In genomic region chr6:136539967-136540366, GRCh38 we compare ENCODE assay signal across 16 cellular contexts.
"Had no signal": no experiment of that assay in that cellular context is flagged by ENCODE, and none has a peak within 500 bp of the region (broad histone marks: within the 10 kb centered on the region; RNA-seq: fewer than 3 reads in every experiment).

No MANE protein-coding gene starts in this region.

- H3K4me1 ChIP-seq: esophagus muscularis mucosa, prostate gland, testis had no signal

- FAIRE-seq: endometrium had no signal

- H3K36me3 ChIP-seq: breast epithelium, esophagus muscularis mucosa, prostate gland had no signal

- H3K27me3 ChIP-seq: breast epithelium, esophagus muscularis mucosa, testis had no signal

- ATAC-seq: activated T-cell treated with anti-CD3 and anti-CD28 coated beads, Interleukin-2, amount 50 U/mL, for 4 hours; mucosa of descending colon; natural killer cell had no signal

- H3K4me3 ChIP-seq: breast epithelium, esophagus muscularis mucosa, mucosa of descending colon, prostate gland, testis had no signal

- DNase-seq: activated CD4-positive, alpha-beta memory T cell treated with anti-CD3 and anti-CD28 coated beads for 36 hours; activated CD4-positive, alpha-beta T cell treated with anti-CD3 and anti-CD28 coated beads for 1 hour; activated gamma-delta T cell; activated naive CD8-positive, alpha-beta T cell treated with anti-CD3 and anti-CD28 coated beads for 36 hours; activated T-cell treated with anti-CD3 and anti-CD28 coated beads, Interleukin-2, amount 50 U/mL, for 4 hours; glutamatergic neuron; mucosa of descending colon; natural killer cell; occipital lobe; stimulated activated CD4-positive, alpha-beta T cell treated with anti-CD3 and anti-CD28 coated beads, Interleukin-2, amount 100 ng/mL, for 48 hours; stimulated activated CD8-positive, alpha-beta memory T cell treated with anti-CD3 and anti-CD28 coated beads, Interleukin-4, amount 100 ng/mL, for 48 hours; testis had no signal

- H3K27ac ChIP-seq: breast epithelium, esophagus muscularis mucosa, prostate gland, testis had no signal

- H3K9me3 ChIP-seq: breast epithelium, esophagus muscularis mucosa, mucosa of descending colon, prostate gland, testis had no signal
